In the genomic region with DNA sequence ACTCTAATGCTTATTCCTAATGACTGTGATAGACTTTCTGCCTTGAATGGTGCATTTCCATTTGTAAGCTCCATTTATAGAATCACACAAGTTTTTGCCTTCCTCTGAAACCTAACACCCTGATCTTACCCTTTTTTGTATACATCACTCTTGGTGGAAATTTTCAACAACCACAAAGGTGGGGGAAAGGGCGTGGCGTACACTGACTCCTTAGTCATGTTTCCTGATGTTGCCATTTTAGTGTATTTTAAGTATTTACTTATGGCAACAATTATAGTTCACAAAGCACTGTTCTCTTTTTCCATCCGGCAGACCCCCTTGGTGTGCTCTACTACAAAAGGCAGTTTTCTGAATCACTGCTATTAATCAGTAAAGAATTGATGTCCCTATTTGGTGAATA, we compare ENCODE assay signal across 1 cellular context.
A peak's percentile ranks its signal among the peaks of the same experiment; 100 is the strongest.
TF ChIP-seq lines count a peak whose summit lies in the region.

No MANE protein-coding gene starts in this region.

TF ChIP-seq in HepG2, 621 proteins besides CTCF, POLR2A, EP300 and RAD21 (continued from another document and continues in another):
- TF ChIP-seq REXO4 (CRISPR knock-in tag; IDR thresholded peaks at IDR 0.05; ENCODE audit: borderline replicate concordance) (no peak), ZBTB38 (CRISPR knock-in tag; IDR thresholded peaks at IDR 0.05) (no peak), CHD4 (IDR thresholded peaks at IDR 0.05; ENCODE audit: borderline replicate concordance, low read length) (no peak), ARNT (IDR thresholded peaks at IDR 0.05) (no peak), SRF (IDR thresholded peaks at IDR 0.05; ENCODE audit: low read depth, low read length) (no peak), KLF9 (CRISPR knock-in tag; IDR thresholded peaks at IDR 0.05; ENCODE audit: low read depth) (no peak), NR2F1 (CRISPR knock-in tag; IDR thresholded peaks at IDR 0.05) (no peak), HMG20B (CRISPR knock-in tag; conservative IDR thresholded peaks at IDR 0.05) (no peak), NFE2L1 (CRISPR knock-in tag; IDR thresholded peaks at IDR 0.05; ENCODE audit: borderline replicate concordance) (no peak), TCF7 (IDR thresholded peaks at IDR 0.05; ENCODE audit: low read depth) (peak; percentile 34; the same call in 1 of the 2 replicates), SSRP1 (CRISPR knock-in tag; IDR thresholded peaks at IDR 0.05) (no peak), HMG20A (CRISPR knock-in tag; IDR thresholded peaks at IDR 0.05; ENCODE audit: borderline replicate concordance) (peak; percentile 49; the same call in 1 of the 2 replicates), PRPF4 (IDR thresholded peaks at IDR 0.05; ENCODE audit: low read depth, low read length, poor library complexity, severe bottlenecking) (no peak), NR2C2 (CRISPR knock-in tag; IDR thresholded peaks at IDR 0.05; ENCODE audit: borderline replicate concordance) (no peak), SRSF1 (optimal IDR thresholded peaks at IDR 0.05; ENCODE audit: low read depth, low read length) (no peak), ZNF24 (IDR thresholded peaks at IDR 0.05) (no peak), HCFC1 (IDR thresholded peaks at IDR 0.05; ENCODE audit: low read depth, low read length) (no peak), SCMH1 (CRISPR knock-in tag; IDR thresholded peaks at IDR 0.05; ENCODE audit: borderline replicate concordance) (no peak), FOXA3 (CRISPR knock-in tag; IDR thresholded peaks at IDR 0.05) (peak; percentile 44; the same call in 1 of the 2 replicates), NR3C1 (CRISPR knock-in tag; IDR thresholded peaks at IDR 0.05) (no peak), CBX1 (IDR thresholded peaks at IDR 0.05; ENCODE audit: low read depth) (no peak), POLR2AphosphoS2 (IDR thresholded peaks at IDR 0.05; ENCODE audit: low read depth, low read length) (no peak), ZNF816 (CRISPR knock-in tag; IDR thresholded peaks at IDR 0.05; ENCODE audit: borderline replicate concordance) (no peak), RARA (CRISPR knock-in tag; IDR thresholded peaks at IDR 0.05) (0 out of 2 replicates have a peak, but pooled peaks have one; percentile 6), BRCA1 (CRISPR knock-in tag; IDR thresholded peaks at IDR 0.05) (no peak), KDM3A (CRISPR knock-in tag; IDR thresholded peaks at IDR 0.05; ENCODE audit: low read depth) (no peak), MBD4 (IDR thresholded peaks at IDR 0.05; ENCODE audit: borderline replicate concordance, low read length) (no peak), FOSL2 (CRISPR knock-in tag; IDR thresholded peaks at IDR 0.05) (peak; percentile 69), HIVEP1 (CRISPR knock-in tag; IDR thresholded peaks at IDR 0.05) (no peak), FOXK2 (IDR thresholded peaks at IDR 0.05) (no peak), ZSCAN30 (CRISPR knock-in tag; IDR thresholded peaks at IDR 0.05) (no peak), ZZZ3 (CRISPR knock-in tag; IDR thresholded peaks at IDR 0.05; ENCODE audit: borderline replicate concordance) (no peak), ZNF841 (CRISPR knock-in tag; IDR thresholded peaks at IDR 0.05; ENCODE audit: borderline replicate concordance) (no peak), STAG1 (CRISPR knock-in tag; IDR thresholded peaks at IDR 0.05) (no peak), MLLT10 (CRISPR knock-in tag; IDR thresholded peaks at IDR 0.05) (no peak), MED1 (CRISPR knock-in tag; IDR thresholded peaks at IDR 0.05) (peak; percentile 29; the same call in 1 of the 2 replicates), ZNF441 (CRISPR knock-in tag; IDR thresholded peaks at IDR 0.05; ENCODE audit: borderline replicate concordance) (no peak), ZSCAN9 (CRISPR knock-in tag; IDR thresholded peaks at IDR 0.05; ENCODE audit: borderline replicate concordance) (no peak), ZNF121 (CRISPR knock-in tag; IDR thresholded peaks at IDR 0.05) (no peak), NCOA2 (CRISPR knock-in tag; IDR thresholded peaks at IDR 0.05) (no peak)
- TF ChIP-seq, protein P1, sequence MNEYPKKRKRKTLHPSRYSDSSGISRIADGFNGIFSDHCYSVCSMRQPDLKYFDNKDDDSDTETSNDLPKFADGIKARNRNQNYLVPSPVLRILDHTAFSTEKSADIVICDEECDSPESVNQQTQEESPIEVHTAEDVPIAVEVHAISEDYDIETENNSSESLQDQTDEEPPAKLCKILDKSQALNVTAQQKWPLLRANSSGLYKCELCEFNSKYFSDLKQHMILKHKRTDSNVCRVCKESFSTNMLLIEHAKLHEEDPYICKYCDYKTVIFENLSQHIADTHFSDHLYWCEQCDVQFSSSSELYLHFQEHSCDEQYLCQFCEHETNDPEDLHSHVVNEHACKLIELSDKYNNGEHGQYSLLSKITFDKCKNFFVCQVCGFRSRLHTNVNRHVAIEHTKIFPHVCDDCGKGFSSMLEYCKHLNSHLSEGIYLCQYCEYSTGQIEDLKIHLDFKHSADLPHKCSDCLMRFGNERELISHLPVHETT (CRISPR knock-in tag; conservative IDR thresholded peaks at IDR 0.05) = no peak
- TF ChIP-seq, protein P2, sequence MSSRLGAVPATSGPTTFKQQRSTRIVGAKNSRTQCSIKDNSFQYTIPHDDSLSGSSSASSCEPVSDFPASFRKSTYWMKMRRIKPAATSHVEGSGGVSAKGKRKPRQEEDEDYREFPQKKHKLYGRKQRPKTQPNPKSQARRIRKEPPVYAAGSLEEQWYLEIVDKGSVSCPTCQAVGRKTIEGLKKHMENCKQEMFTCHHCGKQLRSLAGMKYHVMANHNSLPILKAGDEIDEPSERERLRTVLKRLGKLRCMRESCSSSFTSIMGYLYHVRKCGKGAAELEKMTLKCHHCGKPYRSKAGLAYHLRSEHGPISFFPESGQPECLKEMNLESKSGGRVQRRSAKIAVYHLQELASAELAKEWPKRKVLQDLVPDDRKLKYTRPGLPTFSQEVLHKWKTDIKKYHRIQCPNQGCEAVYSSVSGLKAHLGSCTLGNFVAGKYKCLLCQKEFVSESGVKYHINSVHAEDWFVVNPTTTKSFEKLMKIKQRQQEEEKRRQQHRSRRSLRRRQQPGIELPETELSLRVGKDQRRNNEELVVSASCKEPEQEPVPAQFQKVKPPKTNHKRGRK (CRISPR knock-in tag; IDR thresholded peaks at IDR 0.05) = no peak
- TF ChIP-seq, protein P3, sequence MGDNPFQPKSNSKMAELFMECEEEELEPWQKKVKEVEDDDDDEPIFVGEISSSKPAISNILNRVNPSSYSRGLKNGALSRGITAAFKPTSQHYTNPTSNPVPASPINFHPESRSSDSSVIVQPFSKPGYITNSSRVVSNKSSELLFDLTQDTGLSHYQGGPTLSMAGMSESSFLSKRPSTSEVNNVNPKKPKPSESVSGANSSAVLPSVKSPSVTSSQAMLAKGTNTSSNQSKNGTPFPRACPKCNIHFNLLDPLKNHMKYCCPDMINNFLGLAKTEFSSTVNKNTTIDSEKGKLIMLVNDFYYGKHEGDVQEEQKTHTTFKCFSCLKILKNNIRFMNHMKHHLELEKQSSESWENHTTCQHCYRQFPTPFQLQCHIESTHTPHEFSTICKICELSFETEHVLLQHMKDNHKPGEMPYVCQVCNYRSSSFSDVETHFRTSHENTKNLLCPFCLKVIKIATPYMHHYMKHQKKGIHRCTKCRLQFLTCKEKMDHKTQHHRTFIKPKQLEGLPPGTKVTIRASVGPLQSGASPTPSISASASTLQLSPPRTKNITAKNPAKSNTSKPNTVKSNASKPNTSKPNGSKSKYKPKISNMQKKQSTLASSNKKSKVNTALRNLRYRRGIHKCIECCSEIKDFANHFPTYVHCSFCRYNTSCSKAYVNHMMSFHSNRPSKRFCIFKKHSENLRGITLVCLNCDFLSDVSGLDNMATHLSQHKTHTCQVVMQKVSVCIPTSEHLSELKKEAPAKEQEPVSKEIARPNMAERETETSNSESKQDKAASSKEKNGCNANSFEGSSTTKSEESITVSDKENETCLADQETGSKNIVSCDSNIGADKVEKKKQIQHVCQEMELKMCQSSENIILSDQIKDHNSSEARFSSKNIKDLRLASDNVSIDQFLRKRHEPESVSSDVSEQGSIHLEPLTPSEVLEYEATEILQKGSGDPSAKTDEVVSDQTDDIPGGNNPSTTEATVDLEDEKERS (CRISPR knock-in tag; IDR thresholded peaks at IDR 0.05) = no peak
- TF ChIP-seq, protein P4, sequence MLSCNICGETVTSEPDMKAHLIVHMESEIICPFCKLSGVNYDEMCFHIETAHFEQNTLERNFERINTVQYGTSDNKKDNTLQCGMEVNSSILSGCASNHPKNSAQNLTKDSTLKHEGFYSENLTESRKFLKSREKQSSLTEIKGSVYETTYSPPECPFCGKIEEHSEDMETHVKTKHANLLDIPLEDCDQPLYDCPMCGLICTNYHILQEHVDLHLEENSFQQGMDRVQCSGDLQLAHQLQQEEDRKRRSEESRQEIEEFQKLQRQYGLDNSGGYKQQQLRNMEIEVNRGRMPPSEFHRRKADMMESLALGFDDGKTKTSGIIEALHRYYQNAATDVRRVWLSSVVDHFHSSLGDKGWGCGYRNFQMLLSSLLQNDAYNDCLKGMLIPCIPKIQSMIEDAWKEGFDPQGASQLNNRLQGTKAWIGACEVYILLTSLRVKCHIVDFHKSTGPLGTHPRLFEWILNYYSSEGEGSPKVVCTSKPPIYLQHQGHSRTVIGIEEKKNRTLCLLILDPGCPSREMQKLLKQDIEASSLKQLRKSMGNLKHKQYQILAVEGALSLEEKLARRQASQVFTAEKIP (CRISPR knock-in tag; IDR thresholded peaks at IDR 0.05; ENCODE audit: borderline replicate concordance) = no peak
- TF ChIP-seq, protein P5, sequence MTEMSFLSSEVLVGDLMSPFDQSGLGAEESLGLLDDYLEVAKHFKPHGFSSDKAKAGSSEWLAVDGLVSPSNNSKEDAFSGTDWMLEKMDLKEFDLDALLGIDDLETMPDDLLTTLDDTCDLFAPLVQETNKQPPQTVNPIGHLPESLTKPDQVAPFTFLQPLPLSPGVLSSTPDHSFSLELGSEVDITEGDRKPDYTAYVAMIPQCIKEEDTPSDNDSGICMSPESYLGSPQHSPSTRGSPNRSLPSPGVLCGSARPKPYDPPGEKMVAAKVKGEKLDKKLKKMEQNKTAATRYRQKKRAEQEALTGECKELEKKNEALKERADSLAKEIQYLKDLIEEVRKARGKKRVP (CRISPR knock-in tag; IDR thresholded peaks at IDR 0.05) = 0 out of 4 replicates have a peak, but pooled peaks of 1 of the 2 experiments have one; percentile 29
- TF ChIP-seq, protein P6, sequence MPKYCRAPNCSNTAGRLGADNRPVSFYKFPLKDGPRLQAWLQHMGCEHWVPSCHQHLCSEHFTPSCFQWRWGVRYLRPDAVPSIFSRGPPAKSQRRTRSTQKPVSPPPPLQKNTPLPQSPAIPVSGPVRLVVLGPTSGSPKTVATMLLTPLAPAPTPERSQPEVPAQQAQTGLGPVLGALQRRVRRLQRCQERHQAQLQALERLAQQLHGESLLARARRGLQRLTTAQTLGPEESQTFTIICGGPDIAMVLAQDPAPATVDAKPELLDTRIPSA (CRISPR knock-in tag; IDR thresholded peaks at IDR 0.05; ENCODE audit: borderline replicate concordance) = no peak
- TF ChIP-seq, protein P7, sequence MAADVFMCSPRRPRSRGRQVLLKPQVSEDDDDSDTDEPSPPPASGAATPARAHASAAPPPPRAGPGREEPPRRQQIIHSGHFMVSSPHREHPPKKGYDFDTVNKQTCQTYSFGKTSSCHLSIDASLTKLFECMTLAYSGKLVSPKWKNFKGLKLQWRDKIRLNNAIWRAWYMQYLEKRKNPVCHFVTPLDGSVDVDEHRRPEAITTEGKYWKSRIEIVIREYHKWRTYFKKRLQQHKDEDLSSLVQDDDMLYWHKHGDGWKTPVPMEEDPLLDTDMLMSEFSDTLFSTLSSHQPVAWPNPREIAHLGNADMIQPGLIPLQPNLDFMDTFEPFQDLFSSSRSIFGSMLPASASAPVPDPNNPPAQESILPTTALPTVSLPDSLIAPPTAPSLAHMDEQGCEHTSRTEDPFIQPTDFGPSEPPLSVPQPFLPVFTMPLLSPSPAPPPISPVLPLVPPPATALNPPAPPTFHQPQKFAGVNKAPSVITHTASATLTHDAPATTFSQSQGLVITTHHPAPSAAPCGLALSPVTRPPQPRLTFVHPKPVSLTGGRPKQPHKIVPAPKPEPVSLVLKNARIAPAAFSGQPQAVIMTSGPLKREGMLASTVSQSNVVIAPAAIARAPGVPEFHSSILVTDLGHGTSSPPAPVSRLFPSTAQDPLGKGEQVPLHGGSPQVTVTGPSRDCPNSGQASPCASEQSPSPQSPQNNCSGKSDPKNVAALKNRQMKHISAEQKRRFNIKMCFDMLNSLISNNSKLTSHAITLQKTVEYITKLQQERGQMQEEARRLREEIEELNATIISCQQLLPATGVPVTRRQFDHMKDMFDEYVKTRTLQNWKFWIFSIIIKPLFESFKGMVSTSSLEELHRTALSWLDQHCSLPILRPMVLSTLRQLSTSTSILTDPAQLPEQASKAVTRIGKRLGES (CRISPR knock-in tag; IDR thresholded peaks at IDR 0.05; ENCODE audit: borderline replicate concordance) = no peak
- TF ChIP-seq, protein P8, sequence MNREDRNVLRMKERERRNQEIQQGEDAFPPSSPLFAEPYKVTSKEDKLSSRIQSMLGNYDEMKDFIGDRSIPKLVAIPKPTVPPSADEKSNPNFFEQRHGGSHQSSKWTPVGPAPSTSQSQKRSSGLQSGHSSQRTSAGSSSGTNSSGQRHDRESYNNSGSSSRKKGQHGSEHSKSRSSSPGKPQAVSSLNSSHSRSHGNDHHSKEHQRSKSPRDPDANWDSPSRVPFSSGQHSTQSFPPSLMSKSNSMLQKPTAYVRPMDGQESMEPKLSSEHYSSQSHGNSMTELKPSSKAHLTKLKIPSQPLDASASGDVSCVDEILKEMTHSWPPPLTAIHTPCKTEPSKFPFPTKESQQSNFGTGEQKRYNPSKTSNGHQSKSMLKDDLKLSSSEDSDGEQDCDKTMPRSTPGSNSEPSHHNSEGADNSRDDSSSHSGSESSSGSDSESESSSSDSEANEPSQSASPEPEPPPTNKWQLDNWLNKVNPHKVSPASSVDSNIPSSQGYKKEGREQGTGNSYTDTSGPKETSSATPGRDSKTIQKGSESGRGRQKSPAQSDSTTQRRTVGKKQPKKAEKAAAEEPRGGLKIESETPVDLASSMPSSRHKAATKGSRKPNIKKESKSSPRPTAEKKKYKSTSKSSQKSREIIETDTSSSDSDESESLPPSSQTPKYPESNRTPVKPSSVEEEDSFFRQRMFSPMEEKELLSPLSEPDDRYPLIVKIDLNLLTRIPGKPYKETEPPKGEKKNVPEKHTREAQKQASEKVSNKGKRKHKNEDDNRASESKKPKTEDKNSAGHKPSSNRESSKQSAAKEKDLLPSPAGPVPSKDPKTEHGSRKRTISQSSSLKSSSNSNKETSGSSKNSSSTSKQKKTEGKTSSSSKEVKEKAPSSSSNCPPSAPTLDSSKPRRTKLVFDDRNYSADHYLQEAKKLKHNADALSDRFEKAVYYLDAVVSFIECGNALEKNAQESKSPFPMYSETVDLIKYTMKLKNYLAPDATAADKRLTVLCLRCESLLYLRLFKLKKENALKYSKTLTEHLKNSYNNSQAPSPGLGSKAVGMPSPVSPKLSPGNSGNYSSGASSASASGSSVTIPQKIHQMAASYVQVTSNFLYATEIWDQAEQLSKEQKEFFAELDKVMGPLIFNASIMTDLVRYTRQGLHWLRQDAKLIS (CRISPR knock-in tag; IDR thresholded peaks at IDR 0.05) = no peak
- TF ChIP-seq, protein P9, sequence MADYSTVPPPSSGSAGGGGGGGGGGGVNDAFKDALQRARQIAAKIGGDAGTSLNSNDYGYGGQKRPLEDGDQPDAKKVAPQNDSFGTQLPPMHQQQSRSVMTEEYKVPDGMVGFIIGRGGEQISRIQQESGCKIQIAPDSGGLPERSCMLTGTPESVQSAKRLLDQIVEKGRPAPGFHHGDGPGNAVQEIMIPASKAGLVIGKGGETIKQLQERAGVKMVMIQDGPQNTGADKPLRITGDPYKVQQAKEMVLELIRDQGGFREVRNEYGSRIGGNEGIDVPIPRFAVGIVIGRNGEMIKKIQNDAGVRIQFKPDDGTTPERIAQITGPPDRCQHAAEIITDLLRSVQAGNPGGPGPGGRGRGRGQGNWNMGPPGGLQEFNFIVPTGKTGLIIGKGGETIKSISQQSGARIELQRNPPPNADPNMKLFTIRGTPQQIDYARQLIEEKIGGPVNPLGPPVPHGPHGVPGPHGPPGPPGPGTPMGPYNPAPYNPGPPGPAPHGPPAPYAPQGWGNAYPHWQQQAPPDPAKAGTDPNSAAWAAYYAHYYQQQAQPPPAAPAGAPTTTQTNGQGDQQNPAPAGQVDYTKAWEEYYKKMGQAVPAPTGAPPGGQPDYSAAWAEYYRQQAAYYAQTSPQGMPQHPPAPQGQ (CRISPR knock-in tag; IDR thresholded peaks at IDR 0.05; ENCODE audit: borderline replicate concordance) = no peak
